ENCODE assay signal across 33 cellular contexts in the genomic region with DNA sequence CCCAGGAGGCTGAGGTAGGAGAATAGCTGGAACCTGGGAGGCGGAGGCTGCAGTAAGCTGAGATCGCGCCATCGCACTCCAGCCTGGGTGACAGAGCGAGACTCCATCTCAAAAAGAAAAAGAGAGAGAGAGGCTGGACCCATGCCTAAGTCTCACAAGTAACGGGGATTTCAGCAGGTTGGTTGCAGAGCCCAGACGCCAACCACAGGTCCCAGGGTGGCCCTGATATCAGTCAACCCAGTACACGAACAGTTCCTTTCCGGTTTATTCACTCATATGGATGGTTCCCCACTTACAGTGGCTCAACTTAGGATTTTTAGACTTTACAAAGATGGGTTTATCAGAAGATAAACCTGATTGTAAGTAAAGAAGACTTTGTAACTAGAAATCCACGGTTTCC.
"Had no signal": no experiment of that assay in that cellular context is flagged by ENCODE, and none has a peak within 500 bp of the region (broad histone marks: within the 10 kb centered on the region; RNA-seq: fewer than 3 reads in every experiment).

No MANE protein-coding gene starts in this region.

- H3K4me1 ChIP-seq: right lobe of liver, upper lobe of left lung had no signal

- H3K4me3 ChIP-seq: esophagus muscularis mucosa, hepatocyte, ovary, right lobe of liver, skin epidermis, upper lobe of left lung, vagina had no signal

- H3K27ac Mint-ChIP-seq: activated CD4-positive, alpha-beta memory T cell treated with anti-CD3 and anti-CD28 coated beads for 36 hours; activated CD4-positive, alpha-beta T cell treated with anti-CD3 and anti-CD28 coated beads, Interleukin-2, amount 10 ng/mL, durations not matched to agents 24 days and 14 days; activated naive CD4-positive, alpha-beta T cell treated with anti-CD3 and anti-CD28 coated beads for 36 hours; activated T-helper 1 cell treated with anti-CD3 and anti-CD28 coated beads, Interleukin-12 subunit alpha, Interleukin-12 subunit beta, Interleukin-2, Interleukin-4 antibody, amounts not matched to agents 30 ng/mL and 10 ng/mL and 1 ng/mL, durations not matched to agents 14 hours and 24 hours and 36 hours; mesothelial cell of epicardium; nephron progenitor cell; progenitor cell of endocrine pancreas; stimulated activated naive CD8-positive, alpha-beta T cell treated with anti-CD3 and anti-CD28 coated beads, Interleukin-15, Interleukin-2, amounts not matched to agents 100 ng/mL and 50 ng/mL, for 24 hours had no signal

- H3K9me3 ChIP-seq: esophagus muscularis mucosa, ovary, right lobe of liver, upper lobe of left lung, vagina had no signal

- H3K36me3 ChIP-seq: brain microvascular endothelial cell, esophagus muscularis mucosa, ovary, right lobe of liver, upper lobe of left lung, vagina had no signal

- H3K27me3 ChIP-seq: brain microvascular endothelial cell, esophagus muscularis mucosa, hepatocyte, ovary, right lobe of liver, upper lobe of left lung, vagina had no signal

- H2AFZ ChIP-seq: hepatocyte had no signal

- H3K27ac ChIP-seq: brain microvascular endothelial cell, esophagus muscularis mucosa, hepatocyte, ovary, right lobe of liver, skin epidermis, upper lobe of left lung, vagina, WERI-Rb-1 had no signal

- H3K9me3 Mint-ChIP-seq: activated CD4-positive, alpha-beta memory T cell treated with anti-CD3 and anti-CD28 coated beads for 36 hours; activated CD4-positive, alpha-beta T cell treated with anti-CD3 and anti-CD28 coated beads, Interleukin-2, amount 10 ng/mL, durations not matched to agents 24 days and 14 days; activated naive CD4-positive, alpha-beta T cell treated with anti-CD3 and anti-CD28 coated beads for 36 hours; activated T-helper 1 cell treated with anti-CD3 and anti-CD28 coated beads, Interleukin-12 subunit alpha, Interleukin-12 subunit beta, Interleukin-2, Interleukin-4 antibody, amounts not matched to agents 30 ng/mL and 10 ng/mL and 1 ng/mL, durations not matched to agents 14 hours and 24 hours and 36 hours; mesothelial cell of epicardium; naive B cell; stimulated activated naive CD8-positive, alpha-beta T cell treated with anti-CD3 and anti-CD28 coated beads, Interleukin-15, Interleukin-2, amounts not matched to agents 100 ng/mL and 50 ng/mL, for 24 hours had no signal

- H3K4me3 Mint-ChIP-seq: activated CD4-positive, alpha-beta memory T cell treated with anti-CD3 and anti-CD28 coated beads for 36 hours; activated CD4-positive, alpha-beta T cell treated with anti-CD3 and anti-CD28 coated beads, Interleukin-2, amount 10 ng/mL, durations not matched to agents 24 days and 14 days; activated naive CD4-positive, alpha-beta T cell treated with anti-CD3 and anti-CD28 coated beads for 36 hours; activated T-helper 1 cell treated with anti-CD3 and anti-CD28 coated beads, Interleukin-12 subunit alpha, Interleukin-12 subunit beta, Interleukin-2, Interleukin-4 antibody, amounts not matched to agents 30 ng/mL and 10 ng/mL and 1 ng/mL, durations not matched to agents 14 hours and 24 hours and 36 hours; mesothelial cell of epicardium; naive B cell; nephron progenitor cell; stimulated activated naive CD8-positive, alpha-beta T cell treated with anti-CD3 and anti-CD28 coated beads, Interleukin-15, Interleukin-2, amounts not matched to agents 100 ng/mL and 50 ng/mL, for 24 hours had no signal

- FAIRE-seq: astrocyte, TTC549 had no signal

- H3K36me3 Mint-ChIP-seq: activated CD4-positive, alpha-beta memory T cell treated with anti-CD3 and anti-CD28 coated beads for 36 hours; naive B cell had no signal

- ATAC-seq: left cardiac atrium, right lobe of liver had no signal

- H3K27me3 Mint-ChIP-seq: activated CD4-positive, alpha-beta memory T cell treated with anti-CD3 and anti-CD28 coated beads for 36 hours; activated CD4-positive, alpha-beta T cell treated with anti-CD3 and anti-CD28 coated beads, Interleukin-2, amount 10 ng/mL, durations not matched to agents 24 days and 14 days; naive B cell; progenitor cell of endocrine pancreas; stimulated activated naive CD8-positive, alpha-beta T cell treated with anti-CD3 and anti-CD28 coated beads, Interleukin-15, Interleukin-2, amounts not matched to agents 100 ng/mL and 50 ng/mL, for 24 hours had no signal

- H3K4me2 ChIP-seq: hepatocyte had no signal

- DNase-seq: activated CD4-positive, alpha-beta memory T cell treated with anti-CD3 and anti-CD28 coated beads for 36 hours; activated CD4-positive, alpha-beta T cell treated with anti-CD3 and anti-CD28 coated beads, Interleukin-2, amount 10 ng/mL, durations not matched to agents 24 days and 14 days; activated CD4-positive, CD25-positive, alpha-beta regulatory T cell treated with anti-CD3 and anti-CD28 coated beads, Interleukin-2, amount 50 U/mL, for 72 hours; activated CD8-positive, alpha-beta memory T cell treated with anti-CD3 and anti-CD28 coated beads, Interleukin-2, amount 50 U/mL, for 4 hours; activated effector memory CD4-positive, alpha-beta T cell treated with anti-CD3 and anti-CD28 coated beads, Interleukin-2, amount 50 U/mL, for 16 hours; activated naive CD4-positive, alpha-beta T cell treated with anti-CD3 and anti-CD28 coated beads for 36 hours; activated T-cell treated with anti-CD3 and anti-CD28 coated beads, Interleukin-2, amount 50 U/mL, for 1 hour; amniotic stem cell; brain microvascular endothelial cell; caudate nucleus; cortex of kidney; foreskin melanocyte; islet precursor cell; left cardiac atrium; naive B cell; nephron progenitor cell; ovary; right lobe of liver; stimulated activated CD4-positive, alpha-beta T cell treated with anti-CD3 and anti-CD28 coated beads, Interleukin-12 subunit alpha, Interleukin-12 subunit beta, amount 100 ng/mL, for 4 hours; stimulated activated CD4-positive, alpha-beta T cell treated with anti-CD3 and anti-CD28 coated beads, Interleukin-4, amount 100 ng/mL, for 1 hour; T-helper 9 cell; upper lobe of left lung; WERI-Rb-1 had no signal

- H3K4me1 Mint-ChIP-seq: mesothelial cell of epicardium had no signal
